17 cellular contexts compared by ENCODE assay signal in the genomic region with DNA sequence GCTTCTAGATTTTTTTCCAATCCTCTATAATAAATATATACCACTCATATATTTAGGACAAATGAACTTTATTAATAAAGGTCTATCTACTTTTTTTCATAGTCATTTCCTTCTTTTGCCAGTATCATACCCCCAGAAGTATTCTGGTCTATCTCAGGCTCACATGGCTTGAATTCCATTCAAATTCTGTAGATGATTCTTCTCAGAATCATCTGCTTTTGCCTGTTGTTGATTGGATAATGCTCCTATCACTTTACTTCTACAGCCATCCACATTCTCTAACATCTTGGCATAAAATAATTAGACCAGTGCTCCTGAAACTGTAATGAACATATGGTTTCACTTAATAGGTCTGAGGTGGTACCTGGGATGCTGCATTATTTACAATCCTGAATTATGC.
"Had no signal": no experiment of that assay in that cellular context is flagged by ENCODE, and none has a peak within 500 bp of the region (broad histone marks: within the 10 kb centered on the region; RNA-seq: fewer than 3 reads in every experiment).

No MANE protein-coding gene starts in this region.

- ATAC-seq: activated CD8-positive, alpha-beta memory T cell treated with anti-CD3 and anti-CD28 coated beads, Interleukin-2, amount 10 ng/mL, durations not matched to agents 7 days and 5 days; activated naive CD4-positive, alpha-beta T cell treated with anti-CD3 and anti-CD28 coated beads, Interleukin-2, amount 50 U/mL, for 72 hours; gastrocnemius medialis; stimulated activated naive CD8-positive, alpha-beta T cell treated with anti-CD3 and anti-CD28 coated beads, Interleukin-15, amount 100 ng/mL, for 72 hours had no signal

- H3K36me3 Mint-ChIP-seq: activated CD8-positive, alpha-beta memory T cell treated with anti-CD3 and anti-CD28 coated beads, Interleukin-2, amount 10 ng/mL, durations not matched to agents 7 days and 5 days; activated naive CD4-positive, alpha-beta T cell treated with anti-CD3 and anti-CD28 coated beads, Interleukin-2, amount 50 U/mL, for 72 hours; neural progenitor cell had no signal

- H3K4me3 Mint-ChIP-seq: activated CD8-positive, alpha-beta memory T cell treated with anti-CD3 and anti-CD28 coated beads, Interleukin-2, amount 10 ng/mL, durations not matched to agents 7 days and 5 days; activated T-cell treated with anti-CD3 and anti-CD28 coated beads, Interleukin-2, amount 50 U/mL, for 24 hours; neural progenitor cell; stimulated activated naive CD8-positive, alpha-beta T cell treated with anti-CD3 and anti-CD28 coated beads, Interleukin-15, amount 100 ng/mL, for 72 hours; T-helper 2 cell treated with Interferon-gamma antibody and Interleukin-4, amounts not matched to agents 5 μg/mL and 100 μg/mL, for 36 hours had no signal

- H3K27ac Mint-ChIP-seq: activated CD8-positive, alpha-beta memory T cell treated with anti-CD3 and anti-CD28 coated beads, Interleukin-2, amount 10 ng/mL, durations not matched to agents 7 days and 5 days; activated naive CD4-positive, alpha-beta T cell treated with anti-CD3 and anti-CD28 coated beads, Interleukin-2, amount 50 U/mL, for 72 hours; activated T-cell treated with anti-CD3 and anti-CD28 coated beads, Interleukin-2, amount 50 U/mL, for 24 hours; neural progenitor cell; stimulated activated naive CD8-positive, alpha-beta T cell treated with anti-CD3 and anti-CD28 coated beads, Interleukin-15, amount 100 ng/mL, for 72 hours; T-helper 2 cell treated with Interferon-gamma antibody and Interleukin-4, amounts not matched to agents 5 μg/mL and 100 μg/mL, for 36 hours had no signal

- H3K4me1 Mint-ChIP-seq: activated CD8-positive, alpha-beta memory T cell treated with anti-CD3 and anti-CD28 coated beads, Interleukin-2, amount 10 ng/mL, durations not matched to agents 7 days and 5 days; neural progenitor cell; stimulated activated naive CD8-positive, alpha-beta T cell treated with anti-CD3 and anti-CD28 coated beads, Interleukin-15, amount 100 ng/mL, for 72 hours had no signal

- H3K9me3 Mint-ChIP-seq: neural progenitor cell; T-helper 2 cell treated with Interferon-gamma antibody and Interleukin-4, amounts not matched to agents 5 μg/mL and 100 μg/mL, for 36 hours had no signal

- DNase-seq: activated CD4-positive, alpha-beta T cell treated with anti-CD3 and anti-CD28 coated beads, Interleukin-2, amount 50 U/mL, for 4 hours; activated CD4-positive, CD25-positive, alpha-beta regulatory T cell treated with anti-CD3 and anti-CD28 coated beads, Interleukin-2, amount 50 U/mL, for 72 hours; activated CD8-positive, alpha-beta memory T cell treated with anti-CD3 and anti-CD28 coated beads, Interleukin-2, amount 10 ng/mL, durations not matched to agents 7 days and 5 days; activated effector memory CD4-positive, alpha-beta T cell treated with anti-CD3 and anti-CD28 coated beads, Interleukin-2, amount 50 U/mL, for 16 hours; activated T-cell treated with anti-CD3 and anti-CD28 coated beads, Interleukin-2, amount 50 U/mL, for 24 hours; anterior cingulate cortex; esophagus squamous epithelium; gastrocnemius medialis; heart right ventricle; left ventricle myocardium inferior; mesenchymal stem cell; ovary; stimulated activated CD4-positive, alpha-beta T cell treated with anti-CD3 and anti-CD28 coated beads, Interleukin-4, amount 100 ng/mL, for 24 hours; stimulated activated naive CD8-positive, alpha-beta T cell treated with anti-CD3 and anti-CD28 coated beads, Interleukin-15, amount 100 ng/mL, for 72 hours had no signal

- H3K27me3 Mint-ChIP-seq: activated CD8-positive, alpha-beta memory T cell treated with anti-CD3 and anti-CD28 coated beads, Interleukin-2, amount 10 ng/mL, durations not matched to agents 7 days and 5 days; activated T-cell treated with anti-CD3 and anti-CD28 coated beads, Interleukin-2, amount 50 U/mL, for 24 hours; stimulated activated naive CD8-positive, alpha-beta T cell treated with anti-CD3 and anti-CD28 coated beads, Interleukin-15, amount 100 ng/mL, for 72 hours had no signal
